In the genomic region with DNA sequence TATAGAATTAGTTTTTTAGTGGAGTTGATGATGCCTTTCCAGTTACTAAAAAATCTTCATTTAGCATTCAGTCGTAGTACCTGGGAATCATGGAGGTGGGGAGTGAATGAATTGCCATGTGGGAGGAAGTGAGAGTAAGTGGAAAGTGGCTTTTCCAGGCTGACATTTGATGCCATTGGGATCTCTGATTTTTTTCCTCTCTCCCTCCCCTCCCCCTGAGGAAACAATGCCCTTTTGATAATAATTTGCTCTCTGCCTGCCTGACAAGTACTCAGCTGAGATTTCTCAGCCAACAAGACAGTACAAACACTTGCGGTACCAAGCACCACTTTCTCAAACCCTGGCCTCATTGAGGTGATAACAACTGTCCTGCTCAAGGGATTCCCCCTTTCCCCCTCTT, we compare ENCODE assay signal across 10 cellular contexts. TPM values are rescaled to one million over a fixed set of nuclear protein-coding genes. Genes with fewer than 3 reads are reported as not detected.
DNase-seq lines count a peak whose midpoint lies in the region; ATAC-seq and TF ChIP-seq lines count a peak whose summit lies in the region.
"Had no signal": no experiment of that assay in that cellular context is flagged by ENCODE, and none has a peak within 500 bp of the region (broad histone marks: within the 10 kb centered on the region; RNA-seq: fewer than 3 reads in every experiment).

No MANE protein-coding gene starts in this region.

- no peak overlapping the region for H3K27ac Mint-ChIP-seq in activated naive CD8-positive, alpha-beta T cell treated with anti-CD3 and anti-CD28 coated beads, Interleukin-2, amount 10 ng/mL, durations not matched to agents 7 days and 5 days

- 57 to 62% methylated on average over 2 of the region's 2 CpGs for WGBS in heart right ventricle, 2 donors

- TF ChIP-seq CTCF in left ventricle myocardium inferior (IDR thresholded peaks at IDR 0.05; ENCODE audit: borderline replicate concordance): no peak
- TF ChIP-seq CTCF in heart right ventricle (IDR thresholded peaks at IDR 0.05): no peak
- TF ChIP-seq CTCF in colonic mucosa (IDR thresholded peaks at IDR 0.05): no peak

- H3K27me3 Mint-ChIP-seq in activated naive CD8-positive, alpha-beta T cell treated with anti-CD3 and anti-CD28 coated beads, Interleukin-2, amount 10 ng/mL, durations not matched to agents 7 days and 5 days: no peaks in the 10 kb centered on the region

- H3K4me3 ChIP-seq in left ventricle myocardium inferior (peak overlapping the region; percentile 92), heart right ventricle (no peak overlapping the region), iPS-15b (ENCODE audit: low read depth, low read length) (peak overlapping the region; percentile 97), colonic mucosa (no peak overlapping the region)

- H3K27ac ChIP-seq in left ventricle myocardium inferior (replicated peaks) (no peak overlapping the region), heart right ventricle (no peak overlapping the region), colonic mucosa (no peak overlapping the region)

- intact Hi-C loops in left ventricle myocardium inferior (cut with micrococcal nuclease): no loop called here
- intact Hi-C loops in heart right ventricle (cut with DNase I): no loop called here
- intact Hi-C loops in colonic mucosa (cut with DNase I): no loop called here

- H3K36me3 ChIP-seq in left ventricle myocardium inferior (peaks cover 29% of the 10 kb centered on the region), heart right ventricle (peaks cover 0 to 51% (median 7%) of the 10 kb centered on the region in 9 donors), iPS-15b (ENCODE audit: control insufficient read depth, insufficient read depth, low read length) (peaks cover 21% of the 10 kb centered on the region), colonic mucosa (no peaks in the 10 kb centered on the region)

- ATAC-seq in heart right ventricle: no peak
- no peak for ATAC-seq in activated naive CD8-positive, alpha-beta T cell treated with anti-CD3 and anti-CD28 coated beads, Interleukin-2, amount 10 ng/mL, durations not matched to agents 7 days and 5 days (ENCODE audit: low read depth)
- ATAC-seq in HG02642 (IDR thresholded peaks at IDR 0.05; ENCODE audit: poor library complexity, unreplicated experiment): no peak
- no peak for ATAC-seq in GM21529 (IDR thresholded peaks at IDR 0.05; ENCODE audit: unreplicated experiment)

- peaks cover 35% of the 10 kb centered on the region for H3K36me3 Mint-ChIP-seq in activated naive CD8-positive, alpha-beta T cell treated with anti-CD3 and anti-CD28 coated beads, Interleukin-2, amount 10 ng/mL, durations not matched to agents 7 days and 5 days

- H3K4me3 Mint-ChIP-seq in activated naive CD8-positive, alpha-beta T cell treated with anti-CD3 and anti-CD28 coated beads, Interleukin-2, amount 10 ng/mL, durations not matched to agents 7 days and 5 days: peak overlapping the region; percentile 92

- H3K27me3 ChIP-seq in left ventricle myocardium inferior (ENCODE audit: low read depth) (no peaks in the 10 kb centered on the region), heart right ventricle (no peaks in the 10 kb centered on the region), iPS-15b (ENCODE audit: control insufficient read depth, insufficient read depth, low read length) (no peaks in the 10 kb centered on the region), colonic mucosa (no peaks in the 10 kb centered on the region)
- H3K27me3 ChIP-seq: sigmoid colon had no signal

- H3K4me1 Mint-ChIP-seq in activated naive CD8-positive, alpha-beta T cell treated with anti-CD3 and anti-CD28 coated beads, Interleukin-2, amount 10 ng/mL, durations not matched to agents 7 days and 5 days: peaks cover 52% of the 10 kb centered on the region

- H3K9ac ChIP-seq in iPS-15b (ENCODE audit: low read depth, low read length): no peak overlapping the region
- no peak overlapping the region for H3K9ac ChIP-seq in colonic mucosa (ENCODE audit: low read depth in 2 of 2, low read length in 2 of 2)

- POLR2A ChIA-PET in activated naive CD8-positive, alpha-beta T cell treated with anti-CD3 and anti-CD28 coated beads, Interleukin-2, amount 10 ng/mL, durations not matched to agents 7 days and 5 days (lab: Charles Lee): interaction anchor here (4.9 kb wide), 1 partner anchor 17 kb away, joined by 65 read pairs; a partner anchor contains a TSS

- H3K9me3 Mint-ChIP-seq in activated naive CD8-positive, alpha-beta T cell treated with anti-CD3 and anti-CD28 coated beads, Interleukin-2, amount 10 ng/mL, durations not matched to agents 7 days and 5 days: no peaks in the 10 kb centered on the region

- no peaks in the 10 kb centered on the region for H3K9me3 ChIP-seq in left ventricle myocardium inferior (replicated peaks)
- H3K9me3 ChIP-seq in heart right ventricle: no peaks in the 10 kb centered on the region
- no peaks in the 10 kb centered on the region for H3K9me3 ChIP-seq in iPS-15b (ENCODE audit: control insufficient read depth, insufficient read depth, low read length)
- no peaks in the 10 kb centered on the region for H3K9me3 ChIP-seq in colonic mucosa
- H3K9me3 ChIP-seq: sigmoid colon had no signal

- DNase-seq in left ventricle myocardium inferior (no peak), heart right ventricle (no peak), DMS 273 treated with DMSO at 0.1 percent for 48 hours (lab: John Stamatoyannopoulos, UW) (no peak), colonic mucosa (no peak)
- DNase-seq in activated naive CD8-positive, alpha-beta T cell treated with anti-CD3 and anti-CD28 coated beads, Interleukin-2, amount 10 ng/mL, durations not matched to agents 7 days and 5 days: no peak
- DNase-seq: NCI-H1092, sigmoid colon had no signal

- H3K4me1 ChIP-seq in left ventricle myocardium inferior: peaks cover 47% of the 10 kb centered on the region
- peaks cover 0 to 68% (median 41%) of the 10 kb centered on the region in 9 donors for H3K4me1 ChIP-seq in heart right ventricle
- H3K4me1 ChIP-seq in iPS-15b (ENCODE audit: control insufficient read depth, insufficient read depth, low read length): peaks cover 10% of the 10 kb centered on the region
- peaks cover 11% of the 10 kb centered on the region for H3K4me1 ChIP-seq in colonic mucosa

RNA-seq across cellular contexts. Expression of a gene that starts 2.2 kb away (rescaled TPM):
- 39.4 TPM for total RNA-seq in left ventricle myocardium inferior
- 10 to 100 TPM; 31.4 to 47.5 (median 38.8) TPM for total RNA-seq in heart right ventricle
- 10 to 100 TPM; 15.5 to 36.2 TPM for polyA plus RNA-seq in heart right ventricle
- 10 to 100 TPM; 71.6 to 74.7 TPM for total RNA-seq in activated naive CD8-positive, alpha-beta T cell treated with anti-CD3 and anti-CD28 coated beads, Interleukin-2, amount 10 ng/mL, durations not matched to agents 7 days and 5 days
- 10 to 100 TPM; 68.1 to 68.8 TPM for total RNA-seq in colonic mucosa

RNA-seq across cellular contexts. Expression of a gene that starts 17.8 kb away (rescaled TPM):
- total RNA-seq in left ventricle myocardium inferior (466 TPM), heart right ventricle (100 to 1,000 TPM; 299 to 556 (median 416) TPM), colonic mucosa (100 to 1,000 TPM; 200 to 341 TPM)
- 100 to 1,000 TPM; 775 to 951 TPM for polyA plus RNA-seq in heart right ventricle
- 10 to 100 TPM; 53.4 to 61.9 TPM for total RNA-seq in activated naive CD8-positive, alpha-beta T cell treated with anti-CD3 and anti-CD28 coated beads, Interleukin-2, amount 10 ng/mL, durations not matched to agents 7 days and 5 days

RNA-seq across cellular contexts. Expression of a gene that starts 34.3 kb away (rescaled TPM):
- total RNA-seq in left ventricle myocardium inferior: 111 TPM
- 100 to 1,000 TPM in 6 of 10 donors, 10 to 100 TPM in 4; 90.0 to 111 (median 104) TPM for total RNA-seq in heart right ventricle
- polyA plus RNA-seq in heart right ventricle: 100 to 1,000 TPM; 176 to 196 TPM
- 10 to 100 TPM; 82.6 to 96.2 TPM for total RNA-seq in activated naive CD8-positive, alpha-beta T cell treated with anti-CD3 and anti-CD28 coated beads, Interleukin-2, amount 10 ng/mL, durations not matched to agents 7 days and 5 days
- total RNA-seq in colonic mucosa: 100 to 1,000 TPM in 1 of 2 donors, 10 to 100 TPM in 1; 98.7 to 139 TPM

RNA-seq across cellular contexts. Expression of a gene that starts 58.0 kb away (rescaled TPM):
- total RNA-seq in left ventricle myocardium inferior (not detected), heart right ventricle (not detected), colonic mucosa (not detected)
- polyA plus RNA-seq in heart right ventricle: not detected
- total RNA-seq in activated naive CD8-positive, alpha-beta T cell treated with anti-CD3 and anti-CD28 coated beads, Interleukin-2, amount 10 ng/mL, durations not matched to agents 7 days and 5 days: not detected
- total RNA-seq: sigmoid colon had no signal
- polyA plus RNA-seq: sigmoid colon had no signal

Comparison
In these comparisons a context has a peak if more than half of its experiments do, and no peak if none do; other contexts are left out.
1. H3K4me3 ChIP-seq: peak in left ventricle myocardium inferior (single experiment) and iPS-15b (single experiment); none in heart right ventricle (0 of 10) and colonic mucosa (single experiment).